Comparison of ENCODE assay signal across 22 cellular contexts in genomic region chr12:53184828-53185227, GRCh38. TPM values are rescaled to one million over a fixed set of nuclear protein-coding genes. Genes with fewer than 3 reads are reported as not detected.
DNase-seq lines count a peak whose midpoint lies in the region; ATAC-seq and TF ChIP-seq lines count a peak whose summit lies in the region.
"Had no signal": no experiment of that assay in that cellular context is flagged by ENCODE, and none has a peak within 500 bp of the region (broad histone marks: within the 10 kb centered on the region; RNA-seq: fewer than 3 reads in every experiment).

No MANE protein-coding gene starts in this region.

- no peak for DNase-seq in activated naive CD4-positive, alpha-beta T cell treated with Interleukin-2 at 50 U/mL for 16 hours
- no peak for DNase-seq in activated naive CD8-positive, alpha-beta T cell treated with anti-CD3 and anti-CD28 coated beads, Interleukin-2, amount 10 ng/mL, durations not matched to agents 7 days and 5 days
- no peak for DNase-seq in stimulated activated effector memory CD8-positive, alpha-beta T cell treated with anti-CD3 and anti-CD28 coated beads, Interleukin-12 subunit alpha, Interleukin-12 subunit beta, amount 100 ng/mL, for 72 hours (ENCODE audit: low spot score in 2 of 2)
- DNase-seq in nephron progenitor cell: no peak
- no peak for DNase-seq in NCI-H510A treated with DMSO at 0.1 percent for 48 hours (lab: John Stamatoyannopoulos, UW)
- no peak for DNase-seq in aorta
- DNase-seq: activated gamma-delta T cell treated with Interleukin-2 at 50 U/mL for 16 hours; COR-L47; DND-41; effector memory CD4-positive, alpha-beta T cell; KG1; MV-4-11; NCI-H2171; NCI-H524 treated with DMSO at 0.1 percent for 48 hours; nucleus accumbens; stimulated activated CD4-positive, alpha-beta T cell treated with anti-CD3 and anti-CD28 coated beads, Interleukin-2, amount 100 ng/mL, for 24 hours; stimulated activated naive CD4-positive, alpha-beta T cell had no signal

- POLR2A ChIA-PET in activated naive CD8-positive, alpha-beta T cell treated with anti-CD3 and anti-CD28 coated beads, Interleukin-2, amount 10 ng/mL, durations not matched to agents 7 days and 5 days (lab: Charles Lee): interaction anchor here (0.9 to 1.3 kb wide), 4 partner anchors 14 to 111 kb away, joined by 3 read pairs; partner anchors contain the start of gene PFDN5

- H3K27ac ChIP-seq in aorta (ENCODE audit: low read depth in 1 of 2, low read length in 2 of 2): no peak overlapping the region

- peaks cover 4 to 9% of the 10 kb centered on the region in 2 donors for H3K4me1 ChIP-seq in aorta (ENCODE audit: control insufficient read depth in 1 of 2, insufficient read depth in 2 of 2, low read length in 2 of 2)

- peak overlapping the region; percentile 42 for H3K4me3 Mint-ChIP-seq in activated naive CD4-positive, alpha-beta T cell treated with anti-CD3 and anti-CD28 coated beads, Interleukin-2, amount 50 U/mL, for 24 hours
- H3K4me3 Mint-ChIP-seq in IgD-negative memory B cell: peak overlapping the region in 1 of 4 donors; percentile 42
- H3K4me3 Mint-ChIP-seq in activated naive CD8-positive, alpha-beta T cell treated with anti-CD3 and anti-CD28 coated beads, Interleukin-2, amount 10 ng/mL, durations not matched to agents 7 days and 5 days: no peak overlapping the region
- no peak overlapping the region for H3K4me3 Mint-ChIP-seq in stimulated activated effector memory CD8-positive, alpha-beta T cell treated with anti-CD3 and anti-CD28 coated beads, Interleukin-12 subunit alpha, Interleukin-12 subunit beta, amount 100 ng/mL, for 72 hours
- H3K4me3 Mint-ChIP-seq in nephron progenitor cell: no peak overlapping the region
- H3K4me3 Mint-ChIP-seq: T-helper 2 cell treated with Interferon-gamma antibody and Interleukin-4, amounts not matched to agents 5 μg/mL and 100 μg/mL, for 36 hours had no signal

- H3K27me3 Mint-ChIP-seq in activated naive CD4-positive, alpha-beta T cell treated with anti-CD3 and anti-CD28 coated beads, Interleukin-2, amount 50 U/mL, for 24 hours: no peaks in the 10 kb centered on the region
- H3K27me3 Mint-ChIP-seq in IgD-negative memory B cell: no peaks in the 10 kb centered on the region
- H3K27me3 Mint-ChIP-seq in activated naive CD8-positive, alpha-beta T cell treated with anti-CD3 and anti-CD28 coated beads, Interleukin-2, amount 10 ng/mL, durations not matched to agents 7 days and 5 days: no peaks in the 10 kb centered on the region
- peaks cover 3% of the 10 kb centered on the region for H3K27me3 Mint-ChIP-seq in nephron progenitor cell (ENCODE audit: low read depth, poor library complexity)

- no peak for ATAC-seq in activated naive CD8-positive, alpha-beta T cell treated with anti-CD3 and anti-CD28 coated beads, Interleukin-2, amount 10 ng/mL, durations not matched to agents 7 days and 5 days (ENCODE audit: low read depth)
- no peak for ATAC-seq in stimulated activated effector memory CD8-positive, alpha-beta T cell treated with anti-CD3 and anti-CD28 coated beads, Interleukin-12 subunit alpha, Interleukin-12 subunit beta, amount 100 ng/mL, for 72 hours
- ATAC-seq in aorta (ENCODE audit: low FRiP score): no peak

- intact Hi-C loops in aorta (cut with DNase I): no loop called here

- H3K9me3 ChIP-seq in aorta (ENCODE audit: control insufficient read depth, low read length): no peaks in the 10 kb centered on the region

- no peaks in the 10 kb centered on the region for H3K27me3 ChIP-seq in aorta (ENCODE audit: control insufficient read depth in 1 of 2, insufficient read depth in 2 of 2, low read length in 1 of 2)

- no peaks in the 10 kb centered on the region for H3K9me3 Mint-ChIP-seq in activated naive CD4-positive, alpha-beta T cell treated with anti-CD3 and anti-CD28 coated beads, Interleukin-2, amount 50 U/mL, for 24 hours
- H3K9me3 Mint-ChIP-seq in IgD-negative memory B cell (no peaks in the 10 kb centered on the region), nephron progenitor cell (no peaks in the 10 kb centered on the region)
- H3K9me3 Mint-ChIP-seq in activated naive CD8-positive, alpha-beta T cell treated with anti-CD3 and anti-CD28 coated beads, Interleukin-2, amount 10 ng/mL, durations not matched to agents 7 days and 5 days: no peaks in the 10 kb centered on the region
- H3K9me3 Mint-ChIP-seq in stimulated activated effector memory CD8-positive, alpha-beta T cell treated with anti-CD3 and anti-CD28 coated beads, Interleukin-12 subunit alpha, Interleukin-12 subunit beta, amount 100 ng/mL, for 72 hours: no peaks in the 10 kb centered on the region
- H3K9me3 Mint-ChIP-seq: T-helper 2 cell treated with Interferon-gamma antibody and Interleukin-4, amounts not matched to agents 5 μg/mL and 100 μg/mL, for 36 hours had no signal

- H3K4me3 ChIP-seq in aorta (ENCODE audit: low read length in 2 of 2): no peak overlapping the region

- H3K27ac Mint-ChIP-seq in activated naive CD4-positive, alpha-beta T cell treated with anti-CD3 and anti-CD28 coated beads, Interleukin-2, amount 50 U/mL, for 24 hours: peak overlapping the region; percentile 62
- H3K27ac Mint-ChIP-seq in IgD-negative memory B cell (peak overlapping the region; percentile 48 to 73 (median 59)), nephron progenitor cell (no peak overlapping the region)
- H3K27ac Mint-ChIP-seq in activated naive CD8-positive, alpha-beta T cell treated with anti-CD3 and anti-CD28 coated beads, Interleukin-2, amount 10 ng/mL, durations not matched to agents 7 days and 5 days: peak overlapping the region; percentile 56
- H3K27ac Mint-ChIP-seq in stimulated activated effector memory CD8-positive, alpha-beta T cell treated with anti-CD3 and anti-CD28 coated beads, Interleukin-12 subunit alpha, Interleukin-12 subunit beta, amount 100 ng/mL, for 72 hours: peak overlapping the region; percentile 45
- H3K27ac Mint-ChIP-seq: T-helper 2 cell treated with Interferon-gamma antibody and Interleukin-4, amounts not matched to agents 5 μg/mL and 100 μg/mL, for 36 hours had no signal

- H3K4me1 Mint-ChIP-seq in activated naive CD4-positive, alpha-beta T cell treated with anti-CD3 and anti-CD28 coated beads, Interleukin-2, amount 50 U/mL, for 24 hours: peaks cover 56% of the 10 kb centered on the region
- H3K4me1 Mint-ChIP-seq in IgD-negative memory B cell (peaks cover 26 to 38% (median 34%) of the 10 kb centered on the region in 3 donors), nephron progenitor cell (peaks cover 43% of the 10 kb centered on the region)
- peaks cover 33% of the 10 kb centered on the region for H3K4me1 Mint-ChIP-seq in activated naive CD8-positive, alpha-beta T cell treated with anti-CD3 and anti-CD28 coated beads, Interleukin-2, amount 10 ng/mL, durations not matched to agents 7 days and 5 days
- peaks cover 51% of the 10 kb centered on the region for H3K4me1 Mint-ChIP-seq in stimulated activated effector memory CD8-positive, alpha-beta T cell treated with anti-CD3 and anti-CD28 coated beads, Interleukin-12 subunit alpha, Interleukin-12 subunit beta, amount 100 ng/mL, for 72 hours

- TF ChIP-seq CTCF in nephron progenitor cell (IDR thresholded peaks at IDR 0.05): no peak

- H3K36me3 Mint-ChIP-seq in activated naive CD4-positive, alpha-beta T cell treated with anti-CD3 and anti-CD28 coated beads, Interleukin-2, amount 50 U/mL, for 24 hours: peaks cover 14% of the 10 kb centered on the region
- peaks cover 2% of the 10 kb centered on the region for H3K36me3 Mint-ChIP-seq in IgD-negative memory B cell
- H3K36me3 Mint-ChIP-seq in activated naive CD8-positive, alpha-beta T cell treated with anti-CD3 and anti-CD28 coated beads, Interleukin-2, amount 10 ng/mL, durations not matched to agents 7 days and 5 days: peaks cover 40% of the 10 kb centered on the region
- H3K36me3 Mint-ChIP-seq in stimulated activated effector memory CD8-positive, alpha-beta T cell treated with anti-CD3 and anti-CD28 coated beads, Interleukin-12 subunit alpha, Interleukin-12 subunit beta, amount 100 ng/mL, for 72 hours: peaks cover 99% of the 10 kb centered on the region
- H3K36me3 Mint-ChIP-seq in nephron progenitor cell (ENCODE audit: low read depth): peaks cover 72% of the 10 kb centered on the region

- WGBS in aorta, 2 donors: 89 to 93% methylated on average over 6 of the region's 6 CpGs

- peaks cover 0 to 22% of the 10 kb centered on the region in 2 donors for H3K36me3 ChIP-seq in aorta (ENCODE audit: control insufficient read depth in 1 of 2, insufficient read depth in 2 of 2, low read length in 1 of 2)

RNA-seq across cellular contexts. Expression of gene CSAD, which starts 4.1 kb away (rescaled TPM):
- polyA plus RNA-seq in IgD-negative memory B cell (0.58 TPM), aorta (100 to 1,000 TPM in 1 of 2 donors, 1 to 10 TPM in 1; 5.0 to 118 TPM)
- 10 to 100 TPM; 28.1 to 38.3 TPM for total RNA-seq in activated naive CD8-positive, alpha-beta T cell treated with anti-CD3 and anti-CD28 coated beads, Interleukin-2, amount 10 ng/mL, durations not matched to agents 7 days and 5 days
- total RNA-seq in aorta: 10 to 100 TPM; 52.7 to 74.4 TPM

RNA-seq across cellular contexts. Expression of gene ZNF740, which starts 4.3 kb away (rescaled TPM):
- polyA plus RNA-seq in IgD-negative memory B cell (5.0 TPM), aorta (10 to 100 TPM in 1 of 2 donors, 1 to 10 TPM in 1; 4.1 to 15.7 TPM)
- 10 to 100 TPM; 53.6 to 60.2 TPM for total RNA-seq in activated naive CD8-positive, alpha-beta T cell treated with anti-CD3 and anti-CD28 coated beads, Interleukin-2, amount 10 ng/mL, durations not matched to agents 7 days and 5 days
- 10 to 100 TPM; 34.0 to 46.3 TPM for total RNA-seq in aorta

RNA-seq across cellular contexts. Expression of gene ITGB7, which starts 22.2 kb away (rescaled TPM):
- 238 TPM for polyA plus RNA-seq in IgD-negative memory B cell
- 100 to 1,000 TPM; 415 to 420 TPM for total RNA-seq in activated naive CD8-positive, alpha-beta T cell treated with anti-CD3 and anti-CD28 coated beads, Interleukin-2, amount 10 ng/mL, durations not matched to agents 7 days and 5 days
- 1 to 10 TPM; 3.2 to 5.8 TPM for total RNA-seq in aorta
- polyA plus RNA-seq in aorta: 1 to 10 TPM; 1.4 to 4.9 TPM
- total RNA-seq: glomerular endothelial cell, lung microvascular endothelial cell had no signal

RNA-seq across cellular contexts. Expression of gene RARG, which starts 47.2 kb away (rescaled TPM):
- polyA plus RNA-seq in IgD-negative memory B cell (4.8 TPM), aorta (10 to 100 TPM; 14.5 to 35.6 TPM)
- total RNA-seq in activated naive CD8-positive, alpha-beta T cell treated with anti-CD3 and anti-CD28 coated beads, Interleukin-2, amount 10 ng/mL, durations not matched to agents 7 days and 5 days: 10 to 100 TPM; 38.1 to 40.3 TPM
- 10 to 100 TPM; 32.7 to 63.9 TPM for total RNA-seq in aorta

Comparison
In these comparisons a context has a peak if more than half of its experiments do, and no peak if none do; other contexts are left out.
1. RNA of gene ITGB7, which starts 22.2 kb away (total RNA-seq): 415 to 420 TPM in activated naive CD8-positive, alpha-beta T cell treated with anti-CD3 and anti-CD28 coated beads, Interleukin-2, amount 10 ng/mL, durations not matched to agents 7 days and 5 days; 3.2 to 5.8 TPM in aorta; every median in the first group is over 10 times any median in the second.